In the genomic region with DNA sequence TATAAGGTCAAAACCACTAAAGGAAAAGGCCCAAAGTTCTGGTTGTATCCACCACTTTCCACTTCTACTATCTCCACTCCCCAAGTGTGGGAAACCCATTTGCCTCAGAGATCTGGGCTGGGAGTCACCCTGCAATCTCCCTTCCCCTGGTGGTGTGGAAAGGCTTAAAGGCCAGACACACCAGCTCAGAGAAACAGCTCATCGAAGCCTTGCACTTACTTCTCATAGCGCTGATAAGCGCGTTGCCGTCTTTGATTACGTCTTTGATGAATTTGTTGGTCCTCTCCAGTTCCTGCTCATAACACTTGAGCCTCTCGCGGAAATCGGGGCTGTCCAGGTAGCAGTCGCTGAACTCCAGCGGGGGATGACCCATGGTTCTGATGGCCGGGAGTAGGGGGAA, we compare ENCODE assay signal across 1 cellular context.
TF ChIP-seq lines count a peak whose summit lies in the region.

No MANE protein-coding gene starts in this region.

TF ChIP-seq in WTC11, 78 proteins besides CTCF, POLR2A, EP300 and RAD21 (continued from another document):
- TF ChIP-seq, protein P1, sequence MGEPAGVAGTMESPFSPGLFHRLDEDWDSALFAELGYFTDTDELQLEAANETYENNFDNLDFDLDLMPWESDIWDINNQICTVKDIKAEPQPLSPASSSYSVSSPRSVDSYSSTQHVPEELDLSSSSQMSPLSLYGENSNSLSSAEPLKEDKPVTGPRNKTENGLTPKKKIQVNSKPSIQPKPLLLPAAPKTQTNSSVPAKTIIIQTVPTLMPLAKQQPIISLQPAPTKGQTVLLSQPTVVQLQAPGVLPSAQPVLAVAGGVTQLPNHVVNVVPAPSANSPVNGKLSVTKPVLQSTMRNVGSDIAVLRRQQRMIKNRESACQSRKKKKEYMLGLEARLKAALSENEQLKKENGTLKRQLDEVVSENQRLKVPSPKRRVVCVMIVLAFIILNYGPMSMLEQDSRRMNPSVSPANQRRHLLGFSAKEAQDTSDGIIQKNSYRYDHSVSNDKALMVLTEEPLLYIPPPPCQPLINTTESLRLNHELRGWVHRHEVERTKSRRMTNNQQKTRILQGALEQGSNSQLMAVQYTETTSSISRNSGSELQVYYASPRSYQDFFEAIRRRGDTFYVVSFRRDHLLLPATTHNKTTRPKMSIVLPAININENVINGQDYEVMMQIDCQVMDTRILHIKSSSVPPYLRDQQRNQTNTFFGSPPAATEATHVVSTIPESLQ (CRISPR knock-in tag; IDR thresholded peaks at IDR 0.05), result no peak
- TF ChIP-seq ZNF396 (CRISPR knock-in tag; IDR thresholded peaks at IDR 0.05; ENCODE audit: borderline replicate concordance), result no peak
- TF ChIP-seq, protein P2, sequence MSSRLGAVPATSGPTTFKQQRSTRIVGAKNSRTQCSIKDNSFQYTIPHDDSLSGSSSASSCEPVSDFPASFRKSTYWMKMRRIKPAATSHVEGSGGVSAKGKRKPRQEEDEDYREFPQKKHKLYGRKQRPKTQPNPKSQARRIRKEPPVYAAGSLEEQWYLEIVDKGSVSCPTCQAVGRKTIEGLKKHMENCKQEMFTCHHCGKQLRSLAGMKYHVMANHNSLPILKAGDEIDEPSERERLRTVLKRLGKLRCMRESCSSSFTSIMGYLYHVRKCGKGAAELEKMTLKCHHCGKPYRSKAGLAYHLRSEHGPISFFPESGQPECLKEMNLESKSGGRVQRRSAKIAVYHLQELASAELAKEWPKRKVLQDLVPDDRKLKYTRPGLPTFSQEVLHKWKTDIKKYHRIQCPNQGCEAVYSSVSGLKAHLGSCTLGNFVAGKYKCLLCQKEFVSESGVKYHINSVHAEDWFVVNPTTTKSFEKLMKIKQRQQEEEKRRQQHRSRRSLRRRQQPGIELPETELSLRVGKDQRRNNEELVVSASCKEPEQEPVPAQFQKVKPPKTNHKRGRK (CRISPR knock-in tag; IDR thresholded peaks at IDR 0.05; ENCODE audit: borderline replicate concordance), result no peak
- no peak for TF ChIP-seq HMGA2 (CRISPR knock-in tag; IDR thresholded peaks at IDR 0.05)
- no peak for TF ChIP-seq ZNF263 (CRISPR knock-in tag; IDR thresholded peaks at IDR 0.05; ENCODE audit: low read depth)
- TF ChIP-seq, protein P3, sequence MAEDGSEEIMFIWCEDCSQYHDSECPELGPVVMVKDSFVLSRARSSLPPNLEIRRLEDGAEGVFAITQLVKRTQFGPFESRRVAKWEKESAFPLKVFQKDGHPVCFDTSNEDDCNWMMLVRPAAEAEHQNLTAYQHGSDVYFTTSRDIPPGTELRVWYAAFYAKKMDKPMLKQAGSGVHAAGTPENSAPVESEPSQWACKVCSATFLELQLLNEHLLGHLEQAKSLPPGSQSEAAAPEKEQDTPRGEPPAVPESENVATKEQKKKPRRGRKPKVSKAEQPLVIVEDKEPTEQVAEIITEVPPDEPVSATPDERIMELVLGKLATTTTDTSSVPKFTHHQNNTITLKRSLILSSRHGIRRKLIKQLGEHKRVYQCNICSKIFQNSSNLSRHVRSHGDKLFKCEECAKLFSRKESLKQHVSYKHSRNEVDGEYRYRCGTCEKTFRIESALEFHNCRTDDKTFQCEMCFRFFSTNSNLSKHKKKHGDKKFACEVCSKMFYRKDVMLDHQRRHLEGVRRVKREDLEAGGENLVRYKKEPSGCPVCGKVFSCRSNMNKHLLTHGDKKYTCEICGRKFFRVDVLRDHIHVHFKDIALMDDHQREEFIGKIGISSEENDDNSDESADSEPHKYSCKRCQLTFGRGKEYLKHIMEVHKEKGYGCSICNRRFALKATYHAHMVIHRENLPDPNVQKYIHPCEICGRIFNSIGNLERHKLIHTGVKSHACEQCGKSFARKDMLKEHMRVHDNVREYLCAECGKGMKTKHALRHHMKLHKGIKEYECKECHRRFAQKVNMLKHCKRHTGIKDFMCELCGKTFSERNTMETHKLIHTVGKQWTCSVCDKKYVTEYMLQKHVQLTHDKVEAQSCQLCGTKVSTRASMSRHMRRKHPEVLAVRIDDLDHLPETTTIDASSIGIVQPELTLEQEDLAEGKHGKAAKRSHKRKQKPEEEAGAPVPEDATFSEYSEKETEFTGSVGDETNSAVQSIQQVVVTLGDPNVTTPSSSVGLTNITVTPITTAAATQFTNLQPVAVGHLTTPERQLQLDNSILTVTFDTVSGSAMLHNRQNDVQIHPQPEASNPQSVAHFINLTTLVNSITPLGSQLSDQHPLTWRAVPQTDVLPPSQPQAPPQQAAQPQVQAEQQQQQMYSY (CRISPR knock-in tag; IDR thresholded peaks at IDR 0.05), result no peak
